27 cellular contexts compared by ENCODE assay signal in genomic region chr3:156339491-156339890, GRCh38.
"Had no signal": no experiment of that assay in that cellular context is flagged by ENCODE, and none has a peak within 500 bp of the region (broad histone marks: within the 10 kb centered on the region; RNA-seq: fewer than 3 reads in every experiment).

No MANE protein-coding gene starts in this region.

- H3K4me3 ChIP-seq: coronary artery, esophagus squamous epithelium, gastrocnemius medialis, heart right ventricle, left lung, lower lobe of right lung, mucosa of descending colon had no signal

- ATAC-seq: effector memory CD8-positive, alpha-beta T cell; esophagus mucosa; gastrocnemius medialis; heart right ventricle; left cardiac atrium; left lung; left ventricle myocardium superior; lower lobe of right lung; mucosa of descending colon; naive thymus-derived CD8-positive, alpha-beta T cell had no signal

- DNase-seq: dermis blood vessel endothelial cell; effector CD8-positive, alpha-beta T cell; effector memory CD8-positive, alpha-beta T cell; endodermal cell; erythroblast; esophagus squamous epithelium; foreskin fibroblast; foreskin melanocyte; gastrocnemius medialis; glutamatergic neuron; head of caudate nucleus; heart right ventricle; hippocampal formation; left cardiac atrium; left lung; left ventricle myocardium superior; lower lobe of right lung; mesenchymal stem cell; mucosa of descending colon; naive B cell; naive thymus-derived CD8-positive, alpha-beta T cell had no signal

- H3K4me1 ChIP-seq: esophagus squamous epithelium, gastrocnemius medialis, left lung, lower lobe of right lung had no signal

- H3K27me3 ChIP-seq: esophagus squamous epithelium, gastrocnemius medialis, heart right ventricle, left lung had no signal

- H3K27ac ChIP-seq: coronary artery, epithelial cell of prostate, esophagus squamous epithelium, gastrocnemius medialis, heart right ventricle, left lung, lower lobe of right lung had no signal

- H3K9me3 ChIP-seq: esophagus squamous epithelium, gastrocnemius medialis, heart right ventricle, left lung, lower lobe of right lung, mucosa of descending colon had no signal

- H3K36me3 ChIP-seq: esophagus squamous epithelium, gastrocnemius medialis, heart right ventricle, left lung, lower lobe of right lung had no signal

- FAIRE-seq: endometrium, islet of Langerhans, keratinocyte had no signal
